15 cellular contexts compared by ENCODE assay signal in the genomic region with DNA sequence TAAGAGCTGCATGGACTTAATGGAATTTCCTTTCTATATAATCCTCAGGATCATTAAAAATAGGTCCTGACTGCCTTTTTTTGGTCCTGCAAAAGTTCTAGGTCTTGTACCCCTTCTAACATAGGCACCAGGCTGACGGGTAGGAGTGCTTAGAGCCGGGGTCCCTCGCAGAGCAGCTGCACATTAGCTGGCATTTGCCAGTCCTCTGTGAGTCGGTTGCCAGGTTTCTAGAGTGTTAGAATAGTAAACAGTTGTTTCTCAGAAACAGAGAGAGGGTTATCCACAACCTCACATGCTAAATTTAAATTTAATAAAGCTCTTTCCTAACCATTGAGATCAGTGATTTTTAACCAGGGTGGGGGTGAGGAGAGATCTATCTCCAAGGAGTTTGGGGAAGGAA. TPM values are rescaled to one million over a fixed set of nuclear protein-coding genes. Genes with fewer than 3 reads are reported as not detected.
"Had no signal": no experiment of that assay in that cellular context is flagged by ENCODE, and none has a peak within 500 bp of the region (broad histone marks: within the 10 kb centered on the region; RNA-seq: fewer than 3 reads in every experiment).

No MANE protein-coding gene starts in this region.

- H3K9me3 ChIP-seq: esophagus muscularis mucosa, lower lobe of right lung, ovary, thyroid gland had no signal

- H3K27ac Mint-ChIP-seq: activated CD4-positive, alpha-beta T cell treated with anti-CD3 and anti-CD28 coated beads, Interleukin-2, amount 10 ng/mL, durations not matched to agents 7 days and 5 days; activated naive CD8-positive, alpha-beta T cell treated with anti-CD3 and anti-CD28 coated beads, Interleukin-2, amount 10 ng/mL, durations not matched to agents 7 days and 5 days; naive B cell; neural progenitor cell; stimulated activated memory B cell treated with anti-CD40 and anti-IgM and Interleukin-4, amounts not matched to agents 10 μg/mL and 1 μg/mL and 100 μg/mL, for 72 hours had no signal

- H3K4me3 Mint-ChIP-seq: activated CD4-positive, alpha-beta T cell treated with anti-CD3 and anti-CD28 coated beads, Interleukin-2, amount 10 ng/mL, durations not matched to agents 7 days and 5 days; activated naive CD8-positive, alpha-beta T cell treated with anti-CD3 and anti-CD28 coated beads, Interleukin-2, amount 10 ng/mL, durations not matched to agents 7 days and 5 days; naive B cell; neural progenitor cell; stimulated activated memory B cell treated with anti-CD40 and anti-IgM and Interleukin-4, amounts not matched to agents 10 μg/mL and 1 μg/mL and 100 μg/mL, for 72 hours had no signal

- H3K4me2 ChIP-seq: neural progenitor cell had no signal

- H2AFZ ChIP-seq: neural progenitor cell had no signal

- H3K4me3 ChIP-seq: esophagus muscularis mucosa, lower lobe of right lung, neural progenitor cell, ovary, thyroid gland had no signal

- H3K27me3 ChIP-seq: brain microvascular endothelial cell, neural progenitor cell, ovary, thyroid gland had no signal

- H3K36me3 Mint-ChIP-seq: activated naive CD8-positive, alpha-beta T cell treated with anti-CD3 and anti-CD28 coated beads, Interleukin-2, amount 10 ng/mL, durations not matched to agents 7 days and 5 days; naive B cell; neural progenitor cell; stimulated activated memory B cell treated with anti-CD40 and anti-IgM and Interleukin-4, amounts not matched to agents 10 μg/mL and 1 μg/mL and 100 μg/mL, for 72 hours had no signal

- DNase-seq: activated CD4-positive, alpha-beta T cell treated with anti-CD3 and anti-CD28 coated beads, Interleukin-2, amount 10 ng/mL, durations not matched to agents 7 days and 5 days; activated naive CD8-positive, alpha-beta T cell treated with anti-CD3 and anti-CD28 coated beads, Interleukin-2, amount 10 ng/mL, durations not matched to agents 7 days and 5 days; brain microvascular endothelial cell; cortex of kidney; effector CD4-positive, alpha-beta T cell; lower lobe of right lung; midbrain; naive B cell; ovary; stimulated activated CD4-positive, alpha-beta T cell treated with anti-CD3 and anti-CD28 coated beads, Interleukin-2, amount 100 ng/mL, for 48 hours; T-helper 9 cell; thyroid gland had no signal

- H3K36me3 ChIP-seq: brain microvascular endothelial cell, esophagus muscularis mucosa, lower lobe of right lung, neural progenitor cell, ovary, thyroid gland had no signal

- H3K4me1 Mint-ChIP-seq: activated CD4-positive, alpha-beta T cell treated with anti-CD3 and anti-CD28 coated beads, Interleukin-2, amount 10 ng/mL, durations not matched to agents 7 days and 5 days; activated naive CD8-positive, alpha-beta T cell treated with anti-CD3 and anti-CD28 coated beads, Interleukin-2, amount 10 ng/mL, durations not matched to agents 7 days and 5 days; naive B cell; neural progenitor cell; stimulated activated memory B cell treated with anti-CD40 and anti-IgM and Interleukin-4, amounts not matched to agents 10 μg/mL and 1 μg/mL and 100 μg/mL, for 72 hours had no signal

- H3K27ac ChIP-seq: brain microvascular endothelial cell, esophagus muscularis mucosa, lower lobe of right lung, neural progenitor cell, ovary, thyroid gland had no signal

- H3K9ac ChIP-seq: neural progenitor cell had no signal

- H3K27me3 Mint-ChIP-seq: activated CD4-positive, alpha-beta T cell treated with anti-CD3 and anti-CD28 coated beads, Interleukin-2, amount 10 ng/mL, durations not matched to agents 7 days and 5 days; activated naive CD8-positive, alpha-beta T cell treated with anti-CD3 and anti-CD28 coated beads, Interleukin-2, amount 10 ng/mL, durations not matched to agents 7 days and 5 days had no signal

- ATAC-seq: lower lobe of right lung; stimulated activated memory B cell treated with anti-CD40 and anti-IgM and Interleukin-4, amounts not matched to agents 10 μg/mL and 1 μg/mL and 100 μg/mL, for 72 hours had no signal

- H3K9me3 Mint-ChIP-seq: activated CD4-positive, alpha-beta T cell treated with anti-CD3 and anti-CD28 coated beads, Interleukin-2, amount 10 ng/mL, durations not matched to agents 7 days and 5 days; activated naive CD8-positive, alpha-beta T cell treated with anti-CD3 and anti-CD28 coated beads, Interleukin-2, amount 10 ng/mL, durations not matched to agents 7 days and 5 days; neural progenitor cell; stimulated activated memory B cell treated with anti-CD40 and anti-IgM and Interleukin-4, amounts not matched to agents 10 μg/mL and 1 μg/mL and 100 μg/mL, for 72 hours had no signal

- H3K4me1 ChIP-seq: lower lobe of right lung, neural progenitor cell, thyroid gland had no signal

RNA-seq across cellular contexts. Expression of a gene that starts 46.6 kb away (rescaled TPM):
- total RNA-seq: activated CD4-positive, alpha-beta T cell treated with anti-CD3 and anti-CD28 coated beads, Interleukin-2, amount 10 ng/mL, durations not matched to agents 7 days and 5 days; activated naive CD8-positive, alpha-beta T cell treated with anti-CD3 and anti-CD28 coated beads, Interleukin-2, amount 10 ng/mL, durations not matched to agents 7 days and 5 days had no signal
